Comparison of ENCODE assay signal across 10 cellular contexts in the genomic region with DNA sequence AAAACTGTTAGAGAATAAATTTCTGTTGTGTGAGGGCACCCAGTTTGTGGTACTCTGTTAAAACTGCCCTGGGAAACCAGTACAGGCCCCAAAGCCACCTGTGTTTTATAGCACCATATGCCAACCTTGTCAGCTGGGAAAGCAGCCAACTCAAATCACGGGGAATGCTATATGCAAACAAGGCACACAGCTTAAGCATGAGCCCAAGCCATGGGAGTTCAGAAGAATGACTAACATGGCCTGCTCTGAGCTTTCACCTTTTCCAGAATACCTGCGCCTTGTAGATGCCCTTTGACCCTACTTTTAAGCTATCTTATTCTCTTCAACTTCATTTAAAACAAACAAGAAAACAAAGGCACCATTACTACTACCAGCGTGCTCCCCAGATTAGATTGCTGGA. TPM values are rescaled to one million over a fixed set of nuclear protein-coding genes. Genes with fewer than 3 reads are reported as not detected.
DNase-seq lines count a peak whose midpoint lies in the region; ATAC-seq and TF ChIP-seq lines count a peak whose summit lies in the region.
"Had no signal": no experiment of that assay in that cellular context is flagged by ENCODE, and none has a peak within 500 bp of the region (broad histone marks: within the 10 kb centered on the region; RNA-seq: fewer than 3 reads in every experiment).

No MANE protein-coding gene starts in this region.

- no peaks in the 10 kb centered on the region for H3K9me3 ChIP-seq in HUES48 (ENCODE audit: control insufficient read depth, insufficient read depth, low read length)
- H3K9me3 ChIP-seq in mammary epithelial cell (replicated peaks; ENCODE audit: insufficient read depth, low read length), result no peaks in the 10 kb centered on the region
- no peaks in the 10 kb centered on the region for H3K9me3 ChIP-seq in Karpas-422 (ENCODE audit: low read length)
- no peaks in the 10 kb centered on the region for H3K9me3 ChIP-seq in ovary

- H3K27me3 ChIP-seq in HUES48 (ENCODE audit: control insufficient read depth, insufficient read depth, low read length) (no peaks in the 10 kb centered on the region), mammary epithelial cell (ENCODE audit: insufficient read depth, low read length) (no peaks in the 10 kb centered on the region), Karpas-422 (ENCODE audit: low read length) (no peaks in the 10 kb centered on the region), ovary (no peaks in the 10 kb centered on the region)

- no peak for ATAC-seq in stimulated activated naive B cell treated with anti-CD40 and anti-IgM and Interleukin-4, amounts not matched to agents 10 μg/mL and 1 μg/mL and 100 μg/mL, for 72 hours (replicated peaks)

- H3K4me2 ChIP-seq in mammary epithelial cell (ENCODE audit: insufficient read depth, low read depth, low read length) (no peak overlapping the region), Karpas-422 (ENCODE audit: low read depth, low read length, poor library complexity, severe bottlenecking) (no peak overlapping the region)

- H3K9ac ChIP-seq in HUES48 (ENCODE audit: low read depth, low read length), result no peak overlapping the region
- no peak overlapping the region for H3K9ac ChIP-seq in mammary epithelial cell (ENCODE audit: insufficient read depth, low read length)
- H3K9ac ChIP-seq in Karpas-422 (ENCODE audit: low read length), result no peak overlapping the region

- WGBS in mammary epithelial cell (ENCODE audit: low coverage, missing lambda C conversion rate), result 66% methylated on average over 2 of the region's 3 CpGs
- 64 to 71% (median 69%) methylated on average over 3 of the region's 3 CpGs for WGBS in ovary, 3 donors

- H3K36me3 ChIP-seq in HUES48 (ENCODE audit: control insufficient read depth, insufficient read depth, low read length) (no peaks in the 10 kb centered on the region), mammary epithelial cell (ENCODE audit: insufficient read depth, low read length) (no peaks in the 10 kb centered on the region), Karpas-422 (ENCODE audit: insufficient read depth, low read length) (no peaks in the 10 kb centered on the region), ovary (no peaks in the 10 kb centered on the region)

- intact Hi-C loops in mammary epithelial cell (cut with micrococcal nuclease) (loop anchor here (10.0 kb wide), 2 partner anchors 253 to 697 kb away; a partner anchor contains a TSS), ovary (cut with DNase I) (no loop called here)

- H3K4me1 ChIP-seq in HUES48 (ENCODE audit: control insufficient read depth, insufficient read depth, low read length) (0 out of 2 replicates have a peak, but pooled peaks cover under 1% of the 10 kb centered on the region), mammary epithelial cell (ENCODE audit: insufficient read depth, low read length) (peaks cover 30% of the 10 kb centered on the region), Karpas-422 (ENCODE audit: low read length) (peaks cover 14% of the 10 kb centered on the region), ovary (ENCODE audit: insufficient read depth) (no peaks in the 10 kb centered on the region)

- TF ChIP-seq POLR2A in ovary (IDR thresholded peaks at IDR 0.05), result no peak

- CTCF ChIA-PET in mammary epithelial cell (lab: Charles Lee; ENCODE audit: low non-redundant PET), result no interaction called here

- no peak overlapping the region for H3K4me3 ChIP-seq in HUES48 (ENCODE audit: low read depth, low read length)
- no peak overlapping the region for H3K4me3 ChIP-seq in mammary epithelial cell (replicated peaks in 1 of 3; ENCODE audit: insufficient read depth in 1 of 3, low read depth in 2 of 3, low read length in 3 of 3)
- no peak overlapping the region for H3K4me3 ChIP-seq in Karpas-422 (ENCODE audit: low read length)
- no peak overlapping the region for H3K4me3 ChIP-seq in ovary

- H4K20me1 ChIP-seq in mammary epithelial cell (ENCODE audit: insufficient read depth, low read length) (no peaks in the 10 kb centered on the region), Karpas-422 (ENCODE audit: insufficient read depth, low read depth, low read length) (no peaks in the 10 kb centered on the region)

- in situ Hi-C loops in mammary epithelial cell (cut with MboI; ENCODE audit: low sequenced_read_pairs in 2 of 2), result no loop called here

- H3K4me3 Mint-ChIP-seq in stimulated activated naive B cell treated with anti-CD40 and anti-IgM and Interleukin-4, amounts not matched to agents 10 μg/mL and 1 μg/mL and 100 μg/mL, for 72 hours, result no peak overlapping the region
- H3K4me3 Mint-ChIP-seq: central memory CD8-positive, alpha-beta T cell; stimulated activated memory B cell treated with anti-CD40 and anti-IgM and Interleukin-4, amounts not matched to agents 10 μg/mL and 1 μg/mL and 100 μg/mL, for 72 hours had no signal

- no peak for TF ChIP-seq EP300 in ovary (IDR thresholded peaks at IDR 0.05)

- peak overlapping the region; percentile 34 for H2AFZ ChIP-seq in mammary epithelial cell (ENCODE audit: low read depth, low read length)
- no peak overlapping the region for H2AFZ ChIP-seq in Karpas-422 (ENCODE audit: low read length)

- H3K9me3 Mint-ChIP-seq in stimulated activated naive B cell treated with anti-CD40 and anti-IgM and Interleukin-4, amounts not matched to agents 10 μg/mL and 1 μg/mL and 100 μg/mL, for 72 hours, result peaks cover 10 to 21% of the 10 kb centered on the region in 2 donors
- H3K9me3 Mint-ChIP-seq: central memory CD8-positive, alpha-beta T cell had no signal

- H3K9me2 ChIP-seq in Karpas-422 (replicated peaks; ENCODE audit: insufficient read depth, low read length), result no peaks in the 10 kb centered on the region

- H3K27ac ChIP-seq in HUES48 (ENCODE audit: low read depth, low read length), result peak overlapping the region; percentile 42
- no peak overlapping the region for H3K27ac ChIP-seq in mammary epithelial cell (ENCODE audit: insufficient read depth, low read depth, low read length)
- H3K27ac ChIP-seq in Karpas-422 (ENCODE audit: low read length), result no peak overlapping the region
- H3K27ac ChIP-seq in ovary, result no peak overlapping the region

- BruUV-seq in mammary epithelial cell (replicated peaks; lab: Mats Ljungman, UMichigan), result no TSS peak

- peaks cover 11 to 36% of the 10 kb centered on the region in 2 donors for H3K4me1 Mint-ChIP-seq in stimulated activated naive B cell treated with anti-CD40 and anti-IgM and Interleukin-4, amounts not matched to agents 10 μg/mL and 1 μg/mL and 100 μg/mL, for 72 hours
- H3K4me1 Mint-ChIP-seq: central memory CD8-positive, alpha-beta T cell had no signal

- peak overlapping the region; percentile 97 for H3K27ac Mint-ChIP-seq in stimulated activated naive B cell treated with anti-CD40 and anti-IgM and Interleukin-4, amounts not matched to agents 10 μg/mL and 1 μg/mL and 100 μg/mL, for 72 hours

- peaks cover 16 to 25% of the 10 kb centered on the region in 2 donors for H3K36me3 Mint-ChIP-seq in stimulated activated naive B cell treated with anti-CD40 and anti-IgM and Interleukin-4, amounts not matched to agents 10 μg/mL and 1 μg/mL and 100 μg/mL, for 72 hours

- DNase-seq in NCI-H2196 treated with DMSO at 0.1 percent for 48 hours (lab: John Stamatoyannopoulos, UW; ENCODE audit: unreplicated experiment) (peak; percentile 56), mammary epithelial cell (peak; percentile 18), Karpas-422 (no peak), ovary (no peak)
- DNase-seq in stimulated activated naive B cell treated with anti-CD40 and anti-IgM and Interleukin-4, amounts not matched to agents 10 μg/mL and 1 μg/mL and 100 μg/mL, for 72 hours, result no peak
- no peak for DNase-seq in activated CD4-positive, alpha-beta T cell treated with anti-CD3 and anti-CD28 coated beads for 4 hours
- DNase-seq: activated effector memory CD4-positive, alpha-beta T cell treated with anti-CD3 and anti-CD28 coated beads, Interleukin-2, amount 50 U/mL, for 16 hours had no signal

- H3K79me2 ChIP-seq in mammary epithelial cell (ENCODE audit: insufficient read depth, low read length), result no peaks in the 10 kb centered on the region
- no peaks in the 10 kb centered on the region for H3K79me2 ChIP-seq in Karpas-422 (ENCODE audit: low read length)

- no peak for TF ChIP-seq CTCF in mammary epithelial cell (conservative IDR thresholded peaks at IDR 0.05 in 1 of 2, IDR thresholded peaks at IDR 0.05 in 1 of 2; ENCODE audit: extremely low read depth in 1 of 2, insufficient read depth in 1 of 2, low read depth in 1 of 2, low read length in 2 of 2)
- no peak for TF ChIP-seq CTCF in ovary (IDR thresholded peaks at IDR 0.05)

- dilution Hi-C loops in mammary epithelial cell (cut with HindIII; ENCODE audit: low sequenced_read_pairs), result no loop called here

- H3K27me3 Mint-ChIP-seq in stimulated activated naive B cell treated with anti-CD40 and anti-IgM and Interleukin-4, amounts not matched to agents 10 μg/mL and 1 μg/mL and 100 μg/mL, for 72 hours, result no peaks in the 10 kb centered on the region
- H3K27me3 Mint-ChIP-seq: central memory CD8-positive, alpha-beta T cell; stimulated activated memory B cell treated with anti-CD40 and anti-IgM and Interleukin-4, amounts not matched to agents 10 μg/mL and 1 μg/mL and 100 μg/mL, for 72 hours had no signal

RNA-seq across cellular contexts. Expression of a gene that starts 5.5 kb away (rescaled TPM):
- total RNA-seq in mammary epithelial cell (10 to 100 TPM; 31.5 to 33.7 TPM), ovary (10 to 100 TPM; 16.1 to 32.6 (median 23.1) TPM)
- polyA plus RNA-seq in mammary epithelial cell (21.4 TPM), ovary (10 to 100 TPM; 11.4 to 29.9 TPM)
- 42.7 TPM for polyA minus RNA-seq in mammary epithelial cell
- 23.9 and 64.7 TPM in 2 replicates for total RNA-seq in Karpas-422 (2014; rRNA removed; shearing (Covaris generic); ENCODE audit: low replicate concordance)

Comparison
In these comparisons a context has a peak if more than half of its experiments do, and no peak if none do; other contexts are left out.
1. DNase-seq: peak in NCI-H2196 treated with DMSO at 0.1 percent for 48 hours (single experiment) and mammary epithelial cell (single experiment); none in stimulated activated naive B cell treated with anti-CD40 and anti-IgM and Interleukin-4, amounts not matched to agents 10 μg/mL and 1 μg/mL and 100 μg/mL, for 72 hours (single experiment), activated CD4-positive, alpha-beta T cell treated with anti-CD3 and anti-CD28 coated beads for 4 hours (0 of 2), Karpas-422 (single experiment) and ovary (0 of 5).